In the genomic region with DNA sequence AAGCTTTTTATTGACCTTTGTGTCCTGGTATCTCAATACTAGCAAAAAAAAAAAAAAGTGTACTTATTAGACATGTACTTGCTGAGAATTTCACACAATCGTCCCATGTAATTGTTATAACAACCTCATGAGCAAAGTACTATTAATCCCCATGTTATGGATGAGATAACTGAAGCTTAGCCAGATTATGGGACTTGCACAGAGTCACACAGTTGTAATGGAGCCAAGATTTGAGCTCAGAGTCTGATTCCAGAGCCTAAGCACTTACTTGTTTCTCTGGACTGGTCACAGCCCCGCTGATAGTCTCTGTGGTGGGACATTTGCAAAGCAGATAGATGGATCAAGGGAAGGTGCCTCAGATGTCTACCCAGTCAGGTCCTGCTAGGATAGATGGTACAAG, we compare ENCODE assay signal across 16 cellular contexts.
A peak's percentile ranks its signal among the peaks of the same experiment; 100 is the strongest.
DNase-seq lines count a peak whose midpoint lies in the region; ATAC-seq, FAIRE-seq and TF ChIP-seq lines count a peak whose summit lies in the region.
"Had no signal": no experiment of that assay in that cellular context is flagged by ENCODE, and none has a peak within 500 bp of the region (broad histone marks: within the 10 kb centered on the region; RNA-seq: fewer than 3 reads in every experiment).

No MANE protein-coding gene starts in this region.

- DNase-seq in D721Med (ENCODE audit: insufficient read length, low spot score): no peak
- DNase-seq in MG63: peak; percentile 28
- DNase-seq in iris pigment epithelial cell (ENCODE audit: low read depth): peak; percentile 67
- no peak for DNase-seq in Right ventricle myocardium inferior (ENCODE audit: missing footprints)
- DNase-seq in HPDE6-E6E7 (ENCODE audit: extremely low spot score): no peak
- no peak for DNase-seq in sigmoid colon
- no peak for DNase-seq in stimulated activated naive CD8-positive, alpha-beta T cell treated with anti-CD3 and anti-CD28 coated beads, Interleukin-15, Interleukin-2, amounts not matched to agents 100 U/mL and 50 U/mL, for 24 hours
- DNase-seq: ACHN; C1 segment of cervical spinal cord; CD4-positive, alpha-beta T cell; DND-41; GOT3; H9 had no signal

- FAIRE-seq in D721Med (lab: Jason Lieb, UNC): peak; percentile 82
- FAIRE-seq: K562 had no signal

- no peaks in the 10 kb centered on the region for H3K9me3 ChIP-seq in MG63
- peaks cover 0 to 1% (median 0%) of the 10 kb centered on the region in 4 donors for H3K9me3 ChIP-seq in sigmoid colon

- no peaks in the 10 kb centered on the region for H3K27me3 ChIP-seq in MG63
- H3K27me3 ChIP-seq in sigmoid colon: no peaks in the 10 kb centered on the region

- H3K4me3 ChIP-seq in MG63 (no peak overlapping the region), sigmoid colon (no peak overlapping the region)
- H3K4me3 ChIP-seq: K562 had no signal

- H3K27ac ChIP-seq in sigmoid colon: no peak overlapping the region
- H3K27ac ChIP-seq: HL-60 had no signal

- WGBS in sigmoid colon, 2 donors: 77 to 82% methylated on average over 2 of the region's 2 CpGs

- no peak for TF ChIP-seq EP300 in sigmoid colon (IDR thresholded peaks at IDR 0.05)

- ATAC-seq in esophagus mucosa (peak; percentile 75), Right ventricle myocardium inferior (no peak)
- no peak for ATAC-seq in stimulated activated naive CD8-positive, alpha-beta T cell treated with anti-CD3 and anti-CD28 coated beads, Interleukin-15, Interleukin-2, amounts not matched to agents 100 U/mL and 50 U/mL, for 24 hours
- ATAC-seq: K562 had no signal

- TF ChIP-seq CTCF in D721Med (IDR thresholded peaks at IDR 0.05; ENCODE audit: insufficient read depth, missing control alignments) (no peak), sigmoid colon (IDR thresholded peaks at IDR 0.05) (no peak)

- H3K36me3 ChIP-seq in MG63: peaks cover 52% of the 10 kb centered on the region
- H3K36me3 ChIP-seq in sigmoid colon: no peaks in the 10 kb centered on the region

- TF ChIP-seq POLR2A in sigmoid colon (IDR thresholded peaks at IDR 0.05): no peak

- H3K4me1 ChIP-seq in sigmoid colon: no peaks in the 10 kb centered on the region

- intact Hi-C loops in Right ventricle myocardium inferior (cut with DNase I) (no loop called here), sigmoid colon (cut with DNase I) (no loop called here)

Comparison
In these comparisons a context has a peak if more than half of its experiments do, and no peak if none do; other contexts are left out.
1. DNase-seq: peak in MG63 (single experiment) and iris pigment epithelial cell (single experiment); none in D721Med (single experiment), Right ventricle myocardium inferior (single experiment), HPDE6-E6E7 (single experiment), sigmoid colon (single experiment) and stimulated activated naive CD8-positive, alpha-beta T cell treated with anti-CD3 and anti-CD28 coated beads, Interleukin-15, Interleukin-2, amounts not matched to agents 100 U/mL and 50 U/mL, for 24 hours (single experiment).